Comparison of ENCODE assay signal across 1 cellular context in the genomic region with DNA sequence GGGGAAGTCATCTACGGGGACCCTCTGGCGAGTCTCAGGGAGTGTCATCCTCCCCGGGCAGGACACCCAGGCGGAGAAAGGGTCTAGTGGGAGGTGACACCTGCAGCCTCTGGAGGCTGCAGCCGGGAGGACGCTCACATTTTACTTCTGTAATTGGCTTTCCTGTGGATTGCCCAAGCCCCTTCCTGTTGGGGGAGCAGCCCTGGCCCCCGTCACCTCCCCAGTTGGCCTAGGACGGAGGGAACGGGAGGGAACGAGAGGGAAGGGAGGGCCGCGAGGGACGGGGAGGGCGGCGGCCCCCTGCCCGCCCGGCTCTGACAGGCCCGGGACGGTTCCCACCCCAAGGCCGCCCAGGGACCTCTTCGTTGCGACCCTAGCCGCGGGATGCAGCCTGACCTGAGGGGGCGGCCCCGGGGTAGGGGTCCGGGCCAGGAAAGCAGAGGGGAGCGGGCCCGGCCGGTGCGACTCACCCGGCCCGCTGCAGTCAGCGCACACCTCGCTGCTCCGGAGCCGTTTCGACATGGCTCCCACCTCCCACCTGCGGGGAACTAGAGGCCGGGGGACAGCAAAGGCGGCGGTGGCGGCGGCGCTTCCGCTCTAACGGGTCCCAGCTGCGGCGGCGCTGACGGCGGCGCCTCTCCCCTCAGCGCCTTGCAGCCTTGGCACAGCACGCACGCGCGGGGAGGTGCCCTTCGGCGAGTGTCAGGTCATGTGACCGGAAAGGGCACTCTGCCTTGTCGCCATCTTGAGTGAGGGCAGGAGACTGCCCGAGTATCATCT.
TF ChIP-seq lines count a peak whose summit lies in the region.

A gene with protein sequence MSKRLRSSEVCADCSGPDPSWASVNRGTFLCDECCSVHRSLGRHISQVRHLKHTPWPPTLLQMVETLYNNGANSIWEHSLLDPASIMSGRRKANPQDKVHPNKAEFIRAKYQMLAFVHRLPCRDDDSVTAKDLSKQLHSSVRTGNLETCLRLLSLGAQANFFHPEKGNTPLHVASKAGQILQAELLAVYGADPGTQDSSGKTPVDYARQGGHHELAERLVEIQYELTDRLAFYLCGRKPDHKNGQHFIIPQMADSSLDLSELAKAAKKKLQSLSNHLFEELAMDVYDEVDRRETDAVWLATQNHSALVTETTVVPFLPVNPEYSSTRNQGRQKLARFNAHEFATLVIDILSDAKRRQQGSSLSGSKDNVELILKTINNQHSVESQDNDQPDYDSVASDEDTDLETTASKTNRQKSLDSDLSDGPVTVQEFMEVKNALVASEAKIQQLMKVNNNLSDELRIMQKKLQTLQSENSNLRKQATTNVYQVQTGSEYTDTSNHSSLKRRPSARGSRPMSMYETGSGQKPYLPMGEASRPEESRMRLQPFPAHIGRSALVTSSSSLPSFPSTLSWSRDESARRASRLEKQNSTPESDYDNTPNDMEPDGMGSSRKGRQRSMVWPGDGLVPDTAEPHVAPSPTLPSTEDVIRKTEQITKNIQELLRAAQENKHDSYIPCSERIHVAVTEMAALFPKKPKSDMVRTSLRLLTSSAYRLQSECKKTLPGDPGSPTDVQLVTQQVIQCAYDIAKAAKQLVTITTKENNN (minus strand): TSS at position 666 of the 780 bp plus-strand sequence. CDS start 144 bp downstream, at position 522.

TF ChIP-seq in HepG2, 621 proteins besides CTCF, POLR2A, EP300 and RAD21 (continued from another document and continues in another):
- no peak for TF ChIP-seq ARID5B (CRISPR knock-in tag; IDR thresholded peaks at IDR 0.05)
- 0 out of 2 replicates have a peak, but pooled peaks have one; percentile 32 for TF ChIP-seq ZNF589 (CRISPR knock-in tag; conservative IDR thresholded peaks at IDR 0.05)
- no peak for TF ChIP-seq NFRKB (IDR thresholded peaks at IDR 0.05)
- TF ChIP-seq ZNF235 (CRISPR knock-in tag; IDR thresholded peaks at IDR 0.05; ENCODE audit: borderline replicate concordance), result peak; percentile 93; the same call in 1 of the 2 replicates
- TF ChIP-seq MTF1 (CRISPR knock-in tag; IDR thresholded peaks at IDR 0.05), result no peak
- TF ChIP-seq ZNF354B (CRISPR knock-in tag; IDR thresholded peaks at IDR 0.05), result 0 out of 2 replicates have a peak, but pooled peaks have one; percentile 67
- peak; percentile 72 for TF ChIP-seq ZNF883 (CRISPR knock-in tag; IDR thresholded peaks at IDR 0.05; ENCODE audit: not compliant biosample characterization)
- TF ChIP-seq ZKSCAN1 (IDR thresholded peaks at IDR 0.05; ENCODE audit: low read length), result no peak
- no peak for TF ChIP-seq ZNF496 (CRISPR knock-in tag; IDR thresholded peaks at IDR 0.05; ENCODE audit: insufficient replicate concordance)
- TF ChIP-seq ZNF672 (CRISPR knock-in tag; IDR thresholded peaks at IDR 0.05), result no peak
- no peak for TF ChIP-seq RBAK (CRISPR knock-in tag; IDR thresholded peaks at IDR 0.05)
- peak; percentile 59; the same call in 1 of the 2 replicates for TF ChIP-seq HCFC1 (IDR thresholded peaks at IDR 0.05; ENCODE audit: low read depth, low read length)
- TF ChIP-seq FOSL1 (CRISPR knock-in tag; IDR thresholded peaks at IDR 0.05; ENCODE audit: borderline replicate concordance), result no peak
- TF ChIP-seq SIN3A (IDR thresholded peaks at IDR 0.05; ENCODE audit: borderline replicate concordance, low read depth, low read length), result peak; percentile 85; the same call in 1 of the 2 replicates
- 0 out of 2 replicates have a peak, but pooled peaks have one; percentile 42 for TF ChIP-seq ARNTL (CRISPR knock-in tag; IDR thresholded peaks at IDR 0.05)
- 0 out of 2 replicates have a peak, but pooled peaks have one; percentile 77 for TF ChIP-seq ZNF30 (CRISPR knock-in tag; IDR thresholded peaks at IDR 0.05)
- TF ChIP-seq TGIF2 (CRISPR knock-in tag; IDR thresholded peaks at IDR 0.05), result no peak; the same call in none of the 2 replicates
- TF ChIP-seq ZFP1 (CRISPR knock-in tag; IDR thresholded peaks at IDR 0.05), result no peak
- TF ChIP-seq SOX13 (IDR thresholded peaks at IDR 0.05), result no peak
- no peak for TF ChIP-seq SOX13 (CRISPR knock-in tag; conservative IDR thresholded peaks at IDR 0.05 in 1 of 2, IDR thresholded peaks at IDR 0.05 in 1 of 2)
- TF ChIP-seq ZNF317 (CRISPR knock-in tag; IDR thresholded peaks at IDR 0.05), result peak; percentile 75; the same call in 1 of the 2 replicates
- TF ChIP-seq ZNF775 (CRISPR knock-in tag; IDR thresholded peaks at IDR 0.05; ENCODE audit: borderline replicate concordance), result no peak
- TF ChIP-seq, protein P1, sequence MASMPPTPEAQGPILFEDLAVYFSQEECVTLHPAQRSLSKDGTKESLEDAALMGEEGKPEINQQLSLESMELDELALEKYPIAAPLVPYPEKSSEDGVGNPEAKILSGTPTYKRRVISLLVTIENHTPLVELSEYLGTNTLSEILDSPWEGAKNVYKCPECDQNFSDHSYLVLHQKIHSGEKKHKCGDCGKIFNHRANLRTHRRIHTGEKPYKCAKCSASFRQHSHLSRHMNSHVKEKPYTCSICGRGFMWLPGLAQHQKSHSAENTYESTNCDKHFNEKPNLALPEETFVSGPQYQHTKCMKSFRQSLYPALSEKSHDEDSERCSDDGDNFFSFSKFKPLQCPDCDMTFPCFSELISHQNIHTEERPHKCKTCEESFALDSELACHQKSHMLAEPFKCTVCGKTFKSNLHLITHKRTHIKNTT (CRISPR knock-in tag; IDR thresholded peaks at IDR 0.05), result no peak
- TF ChIP-seq ZNF432 (CRISPR knock-in tag; IDR thresholded peaks at IDR 0.05; ENCODE audit: borderline replicate concordance), result no peak
- TF ChIP-seq ZBTB14 (CRISPR knock-in tag; IDR thresholded peaks at IDR 0.05), result no peak
- TF ChIP-seq ZNF510 (CRISPR knock-in tag; IDR thresholded peaks at IDR 0.05; ENCODE audit: low read depth), result no peak
- TF ChIP-seq ZNF530 (CRISPR knock-in tag; IDR thresholded peaks at IDR 0.05; ENCODE audit: low read depth), result no peak
- peak; percentile 76; the same call in 1 of the 2 replicates for TF ChIP-seq SNAPC2 (CRISPR knock-in tag; IDR thresholded peaks at IDR 0.05)
- TF ChIP-seq ZBTB10 (CRISPR knock-in tag; IDR thresholded peaks at IDR 0.05; ENCODE audit: borderline replicate concordance), result no peak
- TF ChIP-seq ZNF253 (CRISPR knock-in tag; IDR thresholded peaks at IDR 0.05; ENCODE audit: borderline replicate concordance), result no peak
- TF ChIP-seq ZBTB2 (CRISPR knock-in tag; IDR thresholded peaks at IDR 0.05; ENCODE audit: low read depth), result peak; percentile 70; the same call in 1 of the 2 replicates
- TF ChIP-seq ZBTB42 (CRISPR knock-in tag; IDR thresholded peaks at IDR 0.05), result no peak; the same call in 1 of the 2 replicates
- TF ChIP-seq ZNF782 (CRISPR knock-in tag; IDR thresholded peaks at IDR 0.05; ENCODE audit: borderline replicate concordance), result no peak
- TF ChIP-seq, protein P2, sequence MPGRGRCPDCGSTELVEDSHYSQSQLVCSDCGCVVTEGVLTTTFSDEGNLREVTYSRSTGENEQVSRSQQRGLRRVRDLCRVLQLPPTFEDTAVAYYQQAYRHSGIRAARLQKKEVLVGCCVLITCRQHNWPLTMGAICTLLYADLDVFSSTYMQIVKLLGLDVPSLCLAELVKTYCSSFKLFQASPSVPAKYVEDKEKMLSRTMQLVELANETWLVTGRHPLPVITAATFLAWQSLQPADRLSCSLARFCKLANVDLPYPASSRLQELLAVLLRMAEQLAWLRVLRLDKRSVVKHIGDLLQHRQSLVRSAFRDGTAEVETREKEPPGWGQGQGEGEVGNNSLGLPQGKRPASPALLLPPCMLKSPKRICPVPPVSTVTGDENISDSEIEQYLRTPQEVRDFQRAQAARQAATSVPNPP (CRISPR knock-in tag; IDR thresholded peaks at IDR 0.05), result no peak
- peak; percentile 67; the same call in 1 of the 2 replicates for TF ChIP-seq ZSCAN22 (CRISPR knock-in tag; IDR thresholded peaks at IDR 0.05)
- TF ChIP-seq TRIM24 (CRISPR knock-in tag; IDR thresholded peaks at IDR 0.05), result no peak
- no peak for TF ChIP-seq DPF2 (CRISPR knock-in tag; IDR thresholded peaks at IDR 0.05; ENCODE audit: borderline replicate concordance, low read depth)
- peak; percentile 40; the same call in 1 of the 2 replicates for TF ChIP-seq ETV6 (CRISPR knock-in tag; conservative IDR thresholded peaks at IDR 0.05)
- no peak for TF ChIP-seq HDAC2 (CRISPR knock-in tag; IDR thresholded peaks at IDR 0.05)
- TF ChIP-seq CBX5 (CRISPR knock-in tag; IDR thresholded peaks at IDR 0.05; ENCODE audit: borderline replicate concordance), result no peak; the same call in 1 of the 2 replicates
- no peak for TF ChIP-seq CBFB (CRISPR knock-in tag; IDR thresholded peaks at IDR 0.05)
- TF ChIP-seq ELF3 (CRISPR knock-in tag; IDR thresholded peaks at IDR 0.05), result no peak
- no peak for TF ChIP-seq ZSCAN12 (CRISPR knock-in tag; IDR thresholded peaks at IDR 0.05)
- no peak for TF ChIP-seq TEAD3 (CRISPR knock-in tag; optimal IDR thresholded peaks at IDR 0.05; ENCODE audit: borderline replicate concordance)
